Comparison of ENCODE assay signal across 9 cellular contexts in the genomic region with DNA sequence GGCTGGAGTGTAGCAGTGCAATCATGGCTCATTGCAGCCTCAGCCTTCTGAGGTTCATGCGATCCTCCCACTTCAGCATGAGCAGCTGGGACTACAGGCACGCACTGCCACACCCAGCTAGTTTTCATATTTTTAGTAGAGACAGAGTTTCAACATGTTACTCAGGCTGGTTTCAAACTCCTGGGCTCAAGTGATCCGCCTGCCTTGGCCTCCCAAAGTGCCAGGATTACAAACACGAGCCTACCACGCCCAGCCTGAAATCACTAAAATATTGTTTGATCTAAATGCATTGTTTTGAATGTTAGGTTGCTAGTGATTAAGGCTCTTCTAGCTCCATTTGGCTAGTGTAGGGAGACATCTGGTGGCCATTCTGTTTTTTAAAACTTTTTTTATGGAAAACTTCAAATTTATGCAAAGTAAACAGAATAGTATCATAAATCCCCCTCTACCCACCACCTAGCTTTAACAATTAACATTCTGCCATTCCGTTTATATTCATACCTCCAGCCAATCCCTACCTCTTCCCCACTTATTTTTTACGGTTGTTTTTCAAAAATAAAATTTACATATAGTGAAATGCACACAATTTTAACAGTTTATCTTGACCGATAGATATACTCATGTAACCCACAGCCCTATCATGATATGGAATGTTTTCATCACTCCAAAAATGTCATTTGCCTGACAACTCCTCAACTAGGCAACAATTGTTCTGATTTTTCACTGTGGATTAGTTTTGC. TPM values are rescaled to one million over a fixed set of nuclear protein-coding genes. Genes with fewer than 3 reads are reported as not detected.
A peak's percentile ranks its signal among the peaks of the same experiment; 100 is the strongest.
DNase-seq lines count a peak whose midpoint lies in the region; ATAC-seq and TF ChIP-seq lines count a peak whose summit lies in the region.
"Had no signal": no experiment of that assay in that cellular context is flagged by ENCODE, and none has a peak within 500 bp of the region (broad histone marks: within the 10 kb centered on the region; RNA-seq: fewer than 3 reads in every experiment).

No MANE protein-coding gene starts in this region.

- no peak overlapping the region for H3K27ac Mint-ChIP-seq in WTC11
- H3K27ac Mint-ChIP-seq: dendritic cell treated with granulocyte-macrophage colony-stimulating factor and Interleukin-4, amounts not matched to agents 40 ng/mL and 50 ng/mL, for 4 days had no signal

- H3K36me3 Mint-ChIP-seq in WTC11, result no peaks in the 10 kb centered on the region

- TF ChIP-seq CTCF in 22Rv1 (IDR thresholded peaks at IDR 0.05), result peak; percentile 84
- peak; percentile 17; the same call in 1 of the 2 replicates for TF ChIP-seq CTCF in WTC11 (IDR thresholded peaks at IDR 0.05)

- H3K4me3 Mint-ChIP-seq in WTC11, result no peak overlapping the region
- H3K4me3 Mint-ChIP-seq: dendritic cell treated with granulocyte-macrophage colony-stimulating factor and Interleukin-4, amounts not matched to agents 40 ng/mL and 50 ng/mL, for 4 days had no signal

- ATAC-seq in WTC11, result no peak
- peak; percentile 80 for ATAC-seq in left ventricle myocardium superior

- CTCF ChIA-PET in WTC11 (lab: Charles Lee), result interaction anchor here (0.6 to 1.8 kb wide), 30 partner anchors 8 to 829 kb away, joined by 3 to 55 read pairs (median 5); partner anchors contain the start of genes KCTD10 and UBE3B

- H3K4me1 Mint-ChIP-seq in WTC11, result no peaks in the 10 kb centered on the region

- POLR2A ChIA-PET in WTC11 (lab: Charles Lee), result no interaction called here

- peaks cover 29% of the 10 kb centered on the region for H3K9me3 Mint-ChIP-seq in WTC11
- H3K9me3 Mint-ChIP-seq: dendritic cell treated with granulocyte-macrophage colony-stimulating factor and Interleukin-4, amounts not matched to agents 40 ng/mL and 50 ng/mL, for 4 days had no signal

- 0 out of 2 replicates have a peak overlapping the region, but pooled peaks have one; percentile 14 for H3K27ac ChIP-seq in 22Rv1

- peak; percentile 68 for DNase-seq in GM03348 (ENCODE audit: low spot score)
- DNase-seq in NCI-H1694 (lab: John Stamatoyannopoulos, UW), result peak; percentile 28
- DNase-seq in WTC11 (ENCODE audit: low spot score), result no peak
- no peak for DNase-seq in left ventricle myocardium superior
- DNase-seq in smooth muscle cell of the brain vasculature (ENCODE audit: low read depth, low spot score), result peak; percentile 10
- DNase-seq in stimulated activated CD4-positive, alpha-beta T cell treated with anti-CD3 and anti-CD28 coated beads, Interleukin-4, amount 100 ng/mL, for 1 hour, result no peak
- no peak for DNase-seq in cortex of kidney (lab: John Stamatoyannopoulos, UW)

- peaks cover 9% of the 10 kb centered on the region for H3K27me3 Mint-ChIP-seq in WTC11 (ENCODE audit: low read depth)

- intact Hi-C loops in left ventricle myocardium superior (cut with micrococcal nuclease), result loop anchor here (5.0 kb wide), 1 partner anchor 123 kb away; no protein-coding TSS in a partner anchor

TF ChIP-seq in WTC11, 78 proteins besides CTCF, POLR2A, EP300 and RAD21:
- TF ChIP-seq, protein P1, sequence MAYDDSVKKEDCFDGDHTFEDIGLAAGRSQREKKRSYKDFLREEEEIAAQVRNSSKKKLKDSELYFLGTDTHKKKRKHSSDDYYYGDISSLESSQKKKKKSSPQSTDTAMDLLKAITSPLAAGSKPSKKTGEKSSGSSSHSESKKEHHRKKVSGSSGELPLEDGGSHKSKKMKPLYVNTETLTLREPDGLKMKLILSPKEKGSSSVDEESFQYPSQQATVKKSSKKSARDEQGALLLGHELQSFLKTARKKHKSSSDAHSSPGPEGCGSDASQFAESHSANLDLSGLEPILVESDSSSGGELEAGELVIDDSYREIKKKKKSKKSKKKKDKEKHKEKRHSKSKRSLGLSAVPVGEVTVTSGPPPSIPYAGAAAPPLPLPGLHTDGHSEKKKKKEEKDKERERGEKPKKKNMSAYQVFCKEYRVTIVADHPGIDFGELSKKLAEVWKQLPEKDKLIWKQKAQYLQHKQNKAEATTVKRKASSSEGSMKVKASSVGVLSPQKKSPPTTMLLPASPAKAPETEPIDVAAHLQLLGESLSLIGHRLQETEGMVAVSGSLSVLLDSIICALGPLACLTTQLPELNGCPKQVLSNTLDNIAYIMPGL (CRISPR knock-in tag; IDR thresholded peaks at IDR 0.05), result no peak
- TF ChIP-seq MYBL2 (CRISPR knock-in tag; IDR thresholded peaks at IDR 0.05) (no peak), RELA (CRISPR knock-in tag; IDR thresholded peaks at IDR 0.05; ENCODE audit: borderline replicate concordance) (no peak), MAX (CRISPR knock-in tag; IDR thresholded peaks at IDR 0.05) (no peak), IRF2 (CRISPR knock-in tag; IDR thresholded peaks at IDR 0.05; ENCODE audit: borderline replicate concordance, low read depth) (no peak), GRHL2 (CRISPR knock-in tag; IDR thresholded peaks at IDR 0.05; ENCODE audit: insufficient replicate concordance, severe bottlenecking) (no peak)

RNA-seq across cellular contexts. Expression of gene MYO1H, which starts 37.8 kb away (rescaled TPM):
- total RNA-seq in WTC11 (2021), result 0.44 to 0.60 TPM (median 0.50 TPM) in 3 replicates
- 0.52 TPM for total RNA-seq in left ventricle myocardium superior

Comparison
In these comparisons a context has a peak if more than half of its experiments do, and no peak if none do; other contexts are left out.
1. DNase-seq: peak in GM03348 (single experiment), NCI-H1694 (single experiment) and smooth muscle cell of the brain vasculature (single experiment); none in WTC11 (single experiment), left ventricle myocardium superior (single experiment), stimulated activated CD4-positive, alpha-beta T cell treated with anti-CD3 and anti-CD28 coated beads, Interleukin-4, amount 100 ng/mL, for 1 hour (single experiment) and cortex of kidney (single experiment).